In genomic region chr9:113150670-113151591, GRCh38 we compare ENCODE assay signal across 8 cellular contexts. TPM values are rescaled to one million over a fixed set of nuclear protein-coding genes. Genes with fewer than 3 reads are reported as not detected.
A peak's percentile ranks its signal among the peaks of the same experiment; 100 is the strongest.
DNase-seq lines count a peak whose midpoint lies in the region; FAIRE-seq and TF ChIP-seq lines count a peak whose summit lies in the region.

SLC31A2 (plus strand) TSS chr9:113151007; CDS start chr9:113151075, 68 bp downstream.

- H3K36me3 ChIP-seq in SJSA1 = no peaks in the 10 kb centered on the region

- H3K27ac ChIP-seq in SJSA1 (peak within 1 kb of the TSS; percentile 43; the same call in 1 of the 2 replicates), substantia nigra (ENCODE audit: low read depth, low read length, poor library complexity, severe bottlenecking) (peak within 1 kb of the TSS; percentile 96)

- CTCF ChIA-PET in activated naive CD4-positive, alpha-beta T cell treated with anti-CD3 and anti-CD28 coated beads for 36 hours (lab: Charles Lee) = interaction anchor here (0.7 to 3.5 kb wide), 6 partner anchors 12 to 499 kb away, joined by 3 to 15 read pairs (median 4); partner anchors contain the start of genes CDC26 and PRPF4

- H3K4me3 ChIP-seq in SJSA1 = peak within 1 kb of the TSS; percentile 68

- peaks cover 5% of the 10 kb centered on the region; the same call in 1 of the 2 replicates for H3K4me1 ChIP-seq in SJSA1 (replicated peaks)

- no peaks in the 10 kb centered on the region for H3K27me3 Mint-ChIP-seq in activated naive CD4-positive, alpha-beta T cell treated with anti-CD3 and anti-CD28 coated beads for 36 hours (ENCODE audit: low read depth)

- peak within 1 kb of the TSS; percentile 71 for H3K4me3 Mint-ChIP-seq in activated naive CD4-positive, alpha-beta T cell treated with anti-CD3 and anti-CD28 coated beads for 36 hours

- H3K27ac Mint-ChIP-seq in activated naive CD4-positive, alpha-beta T cell treated with anti-CD3 and anti-CD28 coated beads for 36 hours = no peak within 1 kb of the TSS

- FAIRE-seq in H54 (lab: Jason Lieb, UNC) = no peak

- intact Hi-C loops in activated naive CD4-positive, alpha-beta T cell treated with anti-CD3 and anti-CD28 coated beads for 36 hours (cut with micrococcal nuclease) = loop anchor here (1.0 to 5.0 kb wide), 4 partner anchors 70 to 774 kb away; partner anchors contain the start of genes CDC26, FKBP15, PRPF4 and SLC31A1

- peaks cover 22% of the 10 kb centered on the region for H3K4me1 Mint-ChIP-seq in activated naive CD4-positive, alpha-beta T cell treated with anti-CD3 and anti-CD28 coated beads for 36 hours (ENCODE audit: low read depth)

- peak; percentile 90 for DNase-seq in ELR (ENCODE audit: low read depth)
- DNase-seq in H54 (ENCODE audit: insufficient read length, low spot score) = peak; percentile 88
- DNase-seq in LoVo (ENCODE audit: low spot score) = peak; percentile 92
- DNase-seq in SJSA1 (ENCODE audit: low read depth in 1 of 2, low spot score in 2 of 2) = peak; percentile 71 to 86
- DNase-seq in activated naive CD4-positive, alpha-beta T cell treated with anti-CD3 and anti-CD28 coated beads for 36 hours = peak; percentile 87
- DNase-seq in germinal center (ENCODE audit: low spot score) = peak; percentile 90
- DNase-seq in nucleus accumbens (lab: John Stamatoyannopoulos, UW) = peak in 55 of 56 donors; percentile 47 to 95 (median 83)
- peak; percentile 39 to 95 (median 82) for DNase-seq in substantia nigra (lab: John Stamatoyannopoulos, UW)

- peak; percentile 61 for TF ChIP-seq POLR2A in H54 (IDR thresholded peaks at IDR 0.05; ENCODE audit: low read depth, low read length)

- 0 out of 2 replicates have a peak, but pooled peaks cover 7% of the 10 kb centered on the region for H3K27me3 ChIP-seq in SJSA1 (replicated peaks)

- H3K9me3 ChIP-seq in SJSA1 (replicated peaks) = no peaks in the 10 kb centered on the region

- no peaks in the 10 kb centered on the region for H3K36me3 Mint-ChIP-seq in activated naive CD4-positive, alpha-beta T cell treated with anti-CD3 and anti-CD28 coated beads for 36 hours (ENCODE audit: low read depth)

- no peaks in the 10 kb centered on the region for H3K9me3 Mint-ChIP-seq in activated naive CD4-positive, alpha-beta T cell treated with anti-CD3 and anti-CD28 coated beads for 36 hours

RNA-seq across cellular contexts. Expression of gene SLC31A2, which starts in this region (rescaled TPM):
- total RNA-seq in SJSA1 (2014; rRNA removed; shearing (Covaris generic)) = 7.9 and 8.5 TPM in 2 replicates
- total RNA-seq in activated naive CD4-positive, alpha-beta T cell treated with anti-CD3 and anti-CD28 coated beads for 36 hours = 1 to 10 TPM; 1.2 to 1.7 TPM

Comparison
In these comparisons a context has a peak if more than half of its experiments do, and no peak if none do; other contexts are left out.
1. Peak in every context shown above with its lines: DNase-seq, H3K4me3 ChIP-seq and H3K27ac ChIP-seq.